In the genomic region with DNA sequence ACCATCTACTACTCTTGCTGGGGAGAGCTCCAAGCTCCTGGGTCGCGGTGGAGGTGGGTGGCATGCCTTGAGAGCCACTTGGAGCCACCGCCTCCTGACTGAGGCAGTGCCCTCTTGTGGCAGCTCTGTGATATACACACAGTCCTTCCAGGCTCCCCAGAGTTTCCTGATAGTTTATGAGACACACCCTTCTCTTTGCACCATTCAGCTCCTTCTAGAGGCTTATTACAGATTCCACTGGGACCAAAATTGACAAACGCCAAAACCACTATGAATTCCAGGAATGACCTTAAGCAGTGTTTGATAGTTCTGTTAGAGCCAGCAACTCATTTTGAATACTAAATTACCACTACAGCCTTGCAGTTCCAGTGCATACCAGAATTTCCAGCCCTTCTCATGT, we compare ENCODE assay signal across 8 cellular contexts.
A peak's percentile ranks its signal among the peaks of the same experiment; 100 is the strongest.
DNase-seq lines count a peak whose midpoint lies in the region; ATAC-seq and TF ChIP-seq lines count a peak whose summit lies in the region.

No MANE protein-coding gene starts in this region.

- no peak overlapping the region for H3K18ac ChIP-seq in trophoblast cell (ENCODE audit: low read length)

- DNase-seq in AG08396 (ENCODE audit: low spot score) (peak; percentile 38), GM12865 (ENCODE audit: low read depth) (peak; percentile 65), NCI-H2029 (lab: John Stamatoyannopoulos, UW) (peak; percentile 31), fibroblast of the conjunctiva (ENCODE audit: low read depth) (peak; percentile 4), trophoblast cell (peak; percentile 44 to 72)
- peak; percentile 10 for DNase-seq in activated CD4-positive, alpha-beta T cell treated with anti-CD3 and anti-CD28 coated beads, Interleukin-2, amount 50 U/mL, for 1 hour

- H4K91ac ChIP-seq in trophoblast cell (ENCODE audit: low read depth, low read length), result no peak overlapping the region

- H3K4me3 ChIP-seq in GM12865 (ENCODE audit: low read depth, low read length) (no peak overlapping the region), trophoblast cell (ENCODE audit: low read depth, low read length) (no peak overlapping the region)

- no peaks in the 10 kb centered on the region for H3K27me3 ChIP-seq in trophoblast cell (ENCODE audit: insufficient read depth, low read length)

- no peaks in the 10 kb centered on the region for H3K79me2 ChIP-seq in trophoblast cell (ENCODE audit: control insufficient read depth, insufficient read depth, low read length, poor library complexity)

- no peak overlapping the region for H3K23ac ChIP-seq in trophoblast cell (ENCODE audit: low read length)

- H3K4ac ChIP-seq in trophoblast cell (ENCODE audit: low read depth, low read length), result no peak overlapping the region

- H2AK5ac ChIP-seq in trophoblast cell (ENCODE audit: low read length), result no peak overlapping the region

- no peaks in the 10 kb centered on the region for H3K36me3 ChIP-seq in trophoblast cell (ENCODE audit: control insufficient read depth in 1 of 2, insufficient read depth in 2 of 2, low read length in 2 of 2)

- H2BK5ac ChIP-seq in trophoblast cell (ENCODE audit: low read depth, low read length, poor library complexity), result no peak overlapping the region

- H2AFZ ChIP-seq in trophoblast cell (ENCODE audit: insufficient read depth, low read length, poor library complexity), result no peak overlapping the region

- ATAC-seq in HG02870 (IDR thresholded peaks at IDR 0.05; ENCODE audit: unreplicated experiment), result peak; percentile 71
- ATAC-seq in GM19452 (IDR thresholded peaks at IDR 0.05; ENCODE audit: unreplicated experiment), result no peak

- H3K4me1 ChIP-seq in trophoblast cell (ENCODE audit: control insufficient read depth in 1 of 2, insufficient read depth in 2 of 2, low read length in 2 of 2), result no peaks in the 10 kb centered on the region

- no peak overlapping the region for H3K27ac ChIP-seq in trophoblast cell (ENCODE audit: low read depth, low read length)

- no peaks in the 10 kb centered on the region for H3K79me1 ChIP-seq in trophoblast cell (ENCODE audit: low read length)

- no peak overlapping the region for H4K8ac ChIP-seq in trophoblast cell (ENCODE audit: low read depth, low read length)

- WGBS in trophoblast cell (ENCODE audit: extremely low coverage, insufficient coverage, insufficient read length), result no CpG with 5 or more reads among the region's 4 CpGs

- H3K4me2 ChIP-seq in trophoblast cell (ENCODE audit: low read length), result no peak overlapping the region

- H2BK120ac ChIP-seq in trophoblast cell (ENCODE audit: insufficient read depth, low read length, poor library complexity), result no peak overlapping the region

- no peak overlapping the region for H2BK12ac ChIP-seq in trophoblast cell (ENCODE audit: low read length)

- H4K12ac ChIP-seq in trophoblast cell (ENCODE audit: low read depth, low read length), result no peak overlapping the region

- no peak overlapping the region for H3K9ac ChIP-seq in trophoblast cell (ENCODE audit: low read length)

- peak; percentile 80 for TF ChIP-seq CTCF in GM12865 (IDR thresholded peaks at IDR 0.05; ENCODE audit: insufficient read depth, low read depth, low read length, missing control alignments)

- no peak overlapping the region for H3K14ac ChIP-seq in trophoblast cell (ENCODE audit: low read length)

- H3K9me3 ChIP-seq in trophoblast cell (ENCODE audit: insufficient read depth, low read depth, low read length), result peaks cover 1% of the 10 kb centered on the region

Comparison
In these comparisons a context has a peak if more than half of its experiments do, and no peak if none do; other contexts are left out.
1. DNase-seq: peak in every context shown above with its lines; median percentile 65 in GM12865; 58 in trophoblast cell; 38 in AG08396; 31 in NCI-H2029; 10 in activated CD4-positive, alpha-beta T cell treated with anti-CD3 and anti-CD28 coated beads, Interleukin-2, amount 50 U/mL, for 1 hour; 4 in fibroblast of the conjunctiva.